Comparison of ENCODE assay signal across 8 cellular contexts in the genomic region with DNA sequence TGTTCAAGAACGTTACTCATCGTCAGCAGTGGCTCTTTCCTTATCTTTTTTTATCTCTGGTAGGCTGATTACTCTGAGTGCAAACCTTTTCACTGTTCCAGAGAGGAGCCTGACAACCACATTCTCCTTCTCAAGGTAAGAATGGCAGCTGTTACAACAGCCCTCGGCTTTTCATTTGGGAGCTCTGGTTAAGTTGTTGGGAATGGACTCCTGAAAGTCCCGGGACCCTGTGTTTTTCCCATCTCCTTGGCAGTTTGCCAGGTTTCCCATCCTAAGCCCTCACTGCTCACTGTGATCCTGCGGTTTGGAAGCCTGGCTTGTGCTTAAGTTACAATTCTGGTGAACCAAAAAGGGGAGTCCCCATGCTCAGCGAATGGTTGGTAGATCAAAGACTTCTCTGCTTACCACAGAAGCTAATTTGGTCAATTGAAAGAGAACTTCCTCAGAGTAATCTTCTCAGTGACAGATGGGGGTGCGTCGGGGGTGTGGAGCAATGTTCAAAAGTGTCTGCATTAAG.
DNase-seq lines count a peak whose midpoint lies in the region; ATAC-seq, FAIRE-seq and TF ChIP-seq lines count a peak whose summit lies in the region.

No MANE protein-coding gene starts in this region.

- DNase-seq in NCI-H226 (peak; percentile 53), H1 (ENCODE audit: low read depth in 1 of 2, low spot score in 2 of 2) (no peak), NCI-H146 treated with DMSO at 0.1 percent for 48 hours (lab: John Stamatoyannopoulos, UW; ENCODE audit: unreplicated experiment) (no peak), left ventricle myocardium inferior (no peak), sigmoid colon (no peak), NCI-H2107 (lab: John Stamatoyannopoulos, UW) (no peak)

- no peak overlapping the region for H3K27ac ChIP-seq in H1 (ENCODE audit: low read depth, low read length)
- no peak overlapping the region for H3K27ac ChIP-seq in left ventricle myocardium inferior (replicated peaks)
- H3K27ac ChIP-seq in sigmoid colon = no peak overlapping the region

- ATAC-seq in GM18870 (IDR thresholded peaks at IDR 0.05; ENCODE audit: unreplicated experiment) = peak; percentile 98
- ATAC-seq in HG02759 (IDR thresholded peaks at IDR 0.05; ENCODE audit: unreplicated experiment) = peak; percentile 99

- H3K9me3 ChIP-seq in H1 (ENCODE audit: insufficient read depth in 2 of 2, low read depth in 1 of 2, low read length in 1 of 2) = no peaks in the 10 kb centered on the region
- H3K9me3 ChIP-seq in left ventricle myocardium inferior (replicated peaks) = no peaks in the 10 kb centered on the region
- peaks cover 0 to 3% (median 0%) of the 10 kb centered on the region in 4 donors for H3K9me3 ChIP-seq in sigmoid colon

- no peak overlapping the region for H2AK5ac ChIP-seq in H1 (ENCODE audit: low read depth, low read length)

- H2AFZ ChIP-seq in H1 (ENCODE audit: low read length) = no peak overlapping the region

- no peak overlapping the region for H2BK120ac ChIP-seq in H1 (replicated peaks; ENCODE audit: low read depth, low read length)

- H2BK15ac ChIP-seq in H1 (ENCODE audit: low read length) = 0 out of 2 replicates have a peak overlapping the region, but pooled peaks have one; percentile 40

- H3K4me1 ChIP-seq in H1 (replicated peaks in 1 of 4; ENCODE audit: control insufficient read depth in 3 of 4, insufficient read depth in 4 of 4, low read length in 3 of 4) (peaks cover 0 to 9% (median 0%) of the 10 kb centered on the region in 4 experiments; a peak in 2 of 7 replicates), left ventricle myocardium inferior (no peaks in the 10 kb centered on the region), sigmoid colon (no peaks in the 10 kb centered on the region)

- no peak for TF ChIP-seq EP300 in H1 (IDR thresholded peaks at IDR 0.05; ENCODE audit: borderline replicate concordance in 1 of 2, low read depth in 2 of 2, low read length in 2 of 2)
- no peak for TF ChIP-seq EP300 in sigmoid colon (IDR thresholded peaks at IDR 0.05)

- TF ChIP-seq RAD21 in H1 (IDR thresholded peaks at IDR 0.05 in 1 of 2, conservative IDR thresholded peaks at IDR 0.05 in 1 of 2; ENCODE audit: low read depth in 2 of 2, low read length in 2 of 2) = no peak

- no peak overlapping the region for H4K91ac ChIP-seq in H1 (replicated peaks; ENCODE audit: insufficient read length, low read length)

- H3K4me2 ChIP-seq in H1 (ENCODE audit: insufficient read depth in 1 of 2, low read depth in 2 of 2, low read length in 2 of 2) = no peak overlapping the region

- no peaks in the 10 kb centered on the region for H3K79me2 ChIP-seq in H1 (ENCODE audit: control insufficient read depth in 1 of 2, insufficient read depth in 2 of 2, low read length in 2 of 2)

- no peak overlapping the region for H3K4ac ChIP-seq in H1 (replicated peaks; ENCODE audit: insufficient read length, low read depth, low read length)

- no peaks in the 10 kb centered on the region for H3K36me3 ChIP-seq in H1 (ENCODE audit: control insufficient read depth in 2 of 4, insufficient read depth in 4 of 4, low read length in 3 of 4)
- H3K36me3 ChIP-seq in left ventricle myocardium inferior = no peaks in the 10 kb centered on the region
- no peaks in the 10 kb centered on the region for H3K36me3 ChIP-seq in sigmoid colon

- H3K56ac ChIP-seq in H1 (replicated peaks; ENCODE audit: insufficient read length, low read depth, low read length) = no peak overlapping the region

- no peak overlapping the region for H3K9ac ChIP-seq in H1 (replicated peaks in 1 of 4; ENCODE audit: extremely low read depth in 1 of 4, low read depth in 3 of 4, low read length in 3 of 4)

- no peak overlapping the region for H3K14ac ChIP-seq in H1 (ENCODE audit: insufficient read length)

- POLR2A ChIA-PET in H1 (lab: Charles Lee; ENCODE audit: partially characterized antibody) = interaction anchor here (0.7 kb wide), 1 partner anchor 152 kb away, joined by 4 read pairs; no protein-coding TSS in a partner anchor

- H2BK12ac ChIP-seq in H1 (ENCODE audit: low read depth, low read length) = no peak overlapping the region

- no peak overlapping the region for H2BK5ac ChIP-seq in H1 (ENCODE audit: low read depth, low read length)

- no peak overlapping the region for H3K4me3 ChIP-seq in H1 (ENCODE audit: extremely low read depth in 1 of 4, insufficient read depth in 2 of 4, low read depth in 3 of 4, low read length in 4 of 4)
- H3K4me3 ChIP-seq in left ventricle myocardium inferior = no peak overlapping the region
- H3K4me3 ChIP-seq in sigmoid colon = no peak overlapping the region

- TF ChIP-seq CTCF in H1 (IDR thresholded peaks at IDR 0.05; ENCODE audit: control extremely low read depth in 1 of 3, insufficient read depth in 1 of 3, low read depth in 1 of 3, low read length in 3 of 3) (no peak), left ventricle myocardium inferior (IDR thresholded peaks at IDR 0.05; ENCODE audit: borderline replicate concordance) (no peak), sigmoid colon (IDR thresholded peaks at IDR 0.05) (no peak)

- no peak for TF ChIP-seq POLR2A in H1 (IDR thresholded peaks at IDR 0.05; ENCODE audit: control extremely low read depth in 1 of 2, low read depth in 2 of 2, low read length in 2 of 2)
- no peak for TF ChIP-seq POLR2A in sigmoid colon (IDR thresholded peaks at IDR 0.05)

- no peak overlapping the region for H4K5ac ChIP-seq in H1 (ENCODE audit: insufficient read length, low read depth, low read length)

- H3K23ac ChIP-seq in H1 (ENCODE audit: insufficient read length) = no peak overlapping the region

- no peaks in the 10 kb centered on the region for H3K23me2 ChIP-seq in H1 (ENCODE audit: low read depth, low read length)

- H3K27me3 ChIP-seq in H1 (replicated peaks in 1 of 4; ENCODE audit: control insufficient read depth in 3 of 4, extremely low read depth in 1 of 4, insufficient read depth in 3 of 4, low read length in 3 of 4) (no peaks in the 10 kb centered on the region), left ventricle myocardium inferior (ENCODE audit: low read depth) (peaks cover 11% of the 10 kb centered on the region), sigmoid colon (no peaks in the 10 kb centered on the region)

- no peak overlapping the region for H2BK20ac ChIP-seq in H1 (ENCODE audit: low read length)

- intact Hi-C loops in left ventricle myocardium inferior (cut with micrococcal nuclease) = no loop called here
- intact Hi-C loops in sigmoid colon (cut with DNase I) = no loop called here

- H4K8ac ChIP-seq in H1 (ENCODE audit: extremely low read depth, insufficient read depth, low read length) = no peak overlapping the region

- no peaks in the 10 kb centered on the region for H4K20me1 ChIP-seq in H1 (replicated peaks in 1 of 2; ENCODE audit: control insufficient read depth in 1 of 2, insufficient read depth in 2 of 2, low read length in 2 of 2)

- WGBS in H1 (ENCODE audit: extremely low coverage in 1 of 2, insufficient coverage in 1 of 2, insufficient read length in 1 of 2, insufficient replicate concordance in 2 of 2, low coverage in 1 of 2, low lambda C conversion rate in 2 of 2, missing lambda C conversion rate in 1 of 2), 2 experiments = 86% methylated on average over 8 of the region's 8 CpGs; no CpG with 5 or more reads in 1 of the 2 experiments
- 54 to 70% methylated on average over 8 of the region's 8 CpGs for WGBS in sigmoid colon, 2 donors

- H3K18ac ChIP-seq in H1 (ENCODE audit: extremely low read depth, low read length) = no peak overlapping the region

- FAIRE-seq in H1 (lab: Jason Lieb, UNC) = no peak

- no peaks in the 10 kb centered on the region for H3K79me1 ChIP-seq in H1 (ENCODE audit: low read depth, low read length)

- CTCF ChIA-PET in H1 (lab: Charles Lee; ENCODE audit: partially characterized antibody) = interaction anchor here (1.0 to 1.3 kb wide), 2 partner anchors 74 to 86 kb away, joined by 3 read pairs; no protein-coding TSS in a partner anchor

TF ChIP-seq in H1, 55 proteins besides CTCF, POLR2A, EP300 and RAD21:
- no peak for TF ChIP-seq KDM4A (IDR thresholded peaks at IDR 0.05; ENCODE audit: low read depth, low read length, severe bottlenecking)
- no peak for TF ChIP-seq SP2 (IDR thresholded peaks at IDR 0.05; ENCODE audit: low read length)
- no peak for TF ChIP-seq TCF12 (IDR thresholded peaks at IDR 0.05; ENCODE audit: low read depth, low read length)
- TF ChIP-seq CTBP2 (IDR thresholded peaks at IDR 0.05; ENCODE audit: borderline replicate concordance, insufficient read depth, insufficient read length, low read length) = no peak
